In the genomic region with DNA sequence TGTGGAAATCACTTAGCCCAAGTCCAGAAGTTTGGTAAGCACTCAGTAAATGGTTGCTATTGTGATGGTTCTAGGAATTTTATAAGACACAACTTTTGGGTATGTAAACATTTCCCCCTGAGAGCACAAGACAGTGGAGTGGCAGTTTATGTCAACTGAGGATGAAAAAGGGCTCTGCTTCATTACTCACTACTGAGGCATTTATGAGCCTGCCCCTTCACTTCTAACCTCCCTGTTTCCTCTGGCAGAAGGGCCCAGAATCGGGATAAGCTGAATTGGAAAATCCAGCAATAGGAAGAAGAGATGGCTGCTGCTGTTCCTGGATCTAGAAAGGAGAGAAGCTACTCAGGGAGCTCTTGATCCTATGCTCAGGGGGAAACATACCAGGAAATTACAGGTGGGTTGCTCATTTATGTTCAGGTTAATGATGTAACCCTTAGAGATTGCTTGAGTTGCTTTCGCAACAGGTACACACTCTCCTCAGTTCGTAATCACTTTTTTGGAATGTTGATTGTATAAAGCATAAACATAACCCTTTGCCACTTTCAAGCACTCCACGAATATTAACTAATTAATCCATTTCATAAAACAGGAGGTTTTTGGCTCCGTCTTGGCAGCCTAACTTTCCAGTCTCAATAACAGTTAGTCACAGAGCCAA, we compare ENCODE assay signal across 13 cellular contexts. TPM values are rescaled to one million over a fixed set of nuclear protein-coding genes. Genes with fewer than 3 reads are reported as not detected.
DNase-seq lines count a peak whose midpoint lies in the region; ATAC-seq, FAIRE-seq and TF ChIP-seq lines count a peak whose summit lies in the region.
"Had no signal": no experiment of that assay in that cellular context is flagged by ENCODE, and none has a peak within 500 bp of the region (broad histone marks: within the 10 kb centered on the region; RNA-seq: fewer than 3 reads in every experiment).

No MANE protein-coding gene starts in this region.

- BruUV-seq in K562 (replicated peaks; lab: Mats Ljungman, UMichigan): no TSS peak

- DNase-seq in LoVo (ENCODE audit: low spot score) (peak; percentile 19), K562 (ENCODE audit: extremely low read depth in 1 of 4, low spot score in 3 of 4) (no peak), kidney glomerular epithelial cell (lab: John Stamatoyannopoulos, UW) (peak; percentile 64), upper lobe of right lung (no peak), NCI-H2107 (lab: John Stamatoyannopoulos, UW) (no peak), brain microvascular endothelial cell (no peak)
- DNase-seq: CD8-positive, alpha-beta T cell; NCI-H1048; NCI-H146; SHP77 treated with DMSO at 0.1 percent for 48 hours had no signal

- CTCF ChIA-PET in K562 (lab: Yijun Ruan, JAX; ENCODE audit: low intra/inter-chr PET ratio): no interaction called here

- in situ Hi-C loops in K562 (cut with MboI): no loop called here
- in situ Hi-C loops in brain microvascular endothelial cell (cut with HindIII; ENCODE audit: low pct_ligation_motif_present, low sequenced_read_pairs): no loop called here

- H3K9me3 ChIP-seq in K562 (replicated peaks; ENCODE audit: control insufficient read depth, insufficient read depth, low read depth, low read length): no peaks in the 10 kb centered on the region
- no peaks in the 10 kb centered on the region for H3K9me3 ChIP-seq in upper lobe of right lung
- H3K9me3 ChIP-seq: HAP-1 had no signal

- no peak for ATAC-seq in K562
- peak; percentile 71 for ATAC-seq in upper lobe of right lung
- ATAC-seq in HG02852 (IDR thresholded peaks at IDR 0.05; ENCODE audit: unreplicated experiment): no peak
- ATAC-seq: CD8-positive, alpha-beta T cell had no signal

- no peaks in the 10 kb centered on the region for H4K20me1 ChIP-seq in K562 (replicated peaks; ENCODE audit: control insufficient read depth, insufficient read depth, low read length)

- H3K9ac ChIP-seq in K562 (ENCODE audit: insufficient read depth in 1 of 2, low read depth in 2 of 2, low read length in 2 of 2): no peak overlapping the region

- POLR2A ChIA-PET in K562 (lab: Yijun Ruan, JAX): interaction anchor here (1.4 kb wide), 1 partner anchor 38 kb away, joined by 3 read pairs; no protein-coding TSS in a partner anchor

- FAIRE-seq in K562 (lab: Jason Lieb, UNC): no peak

- H3K36me3 ChIP-seq in K562 (ENCODE audit: control insufficient read depth, insufficient read depth, low read length) (no peaks in the 10 kb centered on the region), upper lobe of right lung (no peaks in the 10 kb centered on the region), brain microvascular endothelial cell (replicated peaks) (no peaks in the 10 kb centered on the region)
- H3K36me3 ChIP-seq: HAP-1 had no signal

- intact Hi-C loops in K562 (cut with micrococcal nuclease): no loop called here
- intact Hi-C loops in upper lobe of right lung (cut with DNase I): no loop called here

- no peak overlapping the region for H3K4me3 ChIP-seq in K562
- H3K4me3 ChIP-seq in upper lobe of right lung: no peak overlapping the region
- no peak overlapping the region for H3K4me3 ChIP-seq in brain microvascular endothelial cell (ENCODE audit: low read depth, low read length)
- H3K4me3 ChIP-seq: HAP-1 had no signal

- H3K27ac ChIP-seq in K562 (ENCODE audit: extremely low read depth, low read depth, low read length) (no peak overlapping the region), upper lobe of right lung (no peak overlapping the region), brain microvascular endothelial cell (no peak overlapping the region)

- H2AFZ ChIP-seq in K562 (ENCODE audit: low read depth, low read length): no peak overlapping the region

- no peak for TF ChIP-seq EP300 in K562 (IDR thresholded peaks at IDR 0.05; ENCODE audit: low read length)

- no peak overlapping the region for H3K4me2 ChIP-seq in K562 (ENCODE audit: insufficient read depth, low read length)

- 7% methylated on average over 5 of the region's 5 CpGs for WGBS in K562 (ENCODE audit: insufficient coverage, low coverage, missing lambda C conversion rate)

- no peaks in the 10 kb centered on the region for H3K79me2 ChIP-seq in K562 (ENCODE audit: control insufficient read depth, insufficient read depth, low read length)

- peaks cover 0 to 5% of the 10 kb centered on the region in 2 experiments; a peak in 2 of 5 replicates for H3K27me3 ChIP-seq in K562 (ENCODE audit: control insufficient read depth in 2 of 2, insufficient read depth in 2 of 2, low read length in 2 of 2)
- H3K27me3 ChIP-seq in upper lobe of right lung: peaks cover 5% of the 10 kb centered on the region
- H3K27me3 ChIP-seq in brain microvascular endothelial cell (replicated peaks): no peaks in the 10 kb centered on the region

- no peak for TF ChIP-seq CTCF in K562 (IDR thresholded peaks at IDR 0.05 in 2 of 3, conservative IDR thresholded peaks at IDR 0.05 in 1 of 3; ENCODE audit: insufficient read depth in 2 of 3, low read depth in 1 of 3, low read length in 3 of 3)
- TF ChIP-seq CTCF in upper lobe of right lung (IDR thresholded peaks at IDR 0.05): no peak
- no peak for TF ChIP-seq CTCF in brain microvascular endothelial cell (IDR thresholded peaks at IDR 0.05; ENCODE audit: low read depth, low read length, missing control alignments)

- H3K9me1 ChIP-seq in K562 (ENCODE audit: control insufficient read depth, insufficient read depth, low read length): no peaks in the 10 kb centered on the region

- H3K4me1 ChIP-seq in K562 (replicated peaks in 1 of 2; ENCODE audit: control insufficient read depth in 2 of 2, insufficient read depth in 2 of 2, low read length in 2 of 2): no peaks in the 10 kb centered on the region
- no peaks in the 10 kb centered on the region for H3K4me1 ChIP-seq in upper lobe of right lung
- H3K4me1 ChIP-seq: HAP-1 had no signal

- TF ChIP-seq POLR2A in K562 (conservative IDR thresholded peaks at IDR 0.05): no peak

- TF ChIP-seq RAD21 in K562 (CRISPR knock-in tag; conservative IDR thresholded peaks at IDR 0.05 in 1 of 2, IDR thresholded peaks at IDR 0.05 in 1 of 2): no peak

TF ChIP-seq in K562, 482 proteins besides CTCF, POLR2A, EP300 and RAD21:
- TF ChIP-seq ZNF436 (CRISPR knock-in tag; IDR thresholded peaks at IDR 0.05): no peak
- no peak for TF ChIP-seq ETV5 (CRISPR knock-in tag; IDR thresholded peaks at IDR 0.05; ENCODE audit: low read depth)
- TF ChIP-seq CEBPB (tag; IDR thresholded peaks at IDR 0.05): peak; percentile 23; the same call in 1 of the 2 replicates
- 0 out of 2 replicates have a peak, but pooled peaks have one; percentile 25 for TF ChIP-seq TGIF2 (CRISPR knock-in tag; IDR thresholded peaks at IDR 0.05)

RNA-seq across cellular contexts. Expression of a gene that starts 46.3 kb away (rescaled TPM):
- total RNA-seq in K562 (2011; cell fraction: chromatin; rRNA removed; ENCODE audit: low replicate concordance): not detected in 2 replicates
- not detected in 2 replicates for total RNA-seq in K562 (2011; cell fraction: nucleolus; rRNA removed)
- total RNA-seq in K562 (2011; cell fraction: nucleoplasm; rRNA removed): not detected in 2 replicates
- total RNA-seq in K562 (2014; rRNA removed): not detected in 2 replicates
- total RNA-seq in K562 (2014; rRNA removed; fragmentation: Illumina TruSeq; extraction: Trizol): not detected in 2 replicates
- 0.15 TPM in 1 of 2 replicates, not detected in the other for total RNA-seq in K562 (2015; rRNA removed; fragmentation: Illumina TruSeq; extraction: Trizol)
- not detected in 2 replicates for total RNA-seq in K562 (2021)
- polyA plus RNA-seq in K562 (2011; rRNA removed): not detected in 2 replicates
- polyA plus RNA-seq in K562 (2011; cell fraction: cytosol; rRNA removed): not detected in 2 replicates
- not detected in 2 replicates for polyA plus RNA-seq in K562 (2011; cell fraction: nucleus; rRNA removed)
- 0.21 and 0.26 TPM in 2 replicates for polyA plus RNA-seq in K562 (2012)
- polyA plus RNA-seq in K562 (2014; fragmentation: Illumina TruSeq; extraction: Trizol): not detected in 2 replicates
- under 1 TPM in 1 of 2 experiments, not detected in 1; 0.03 TPM for polyA plus RNA-seq in K562 (2014; fragmentation: Nextera tagmentation; extraction: Ambion mirVana)
- not detected in 2 replicates for polyA plus RNA-seq in K562 (2014; rRNA removed)
- not detected in 2 replicates for polyA minus RNA-seq in K562 (2011; rRNA and poly(A)+ RNA removed)
- not detected in 2 replicates for polyA minus RNA-seq in K562 (2011; cell fraction: cytosol; rRNA and poly(A)+ RNA removed)
- not detected in 2 replicates for polyA minus RNA-seq in K562 (2011; cell fraction: nucleus; rRNA and poly(A)+ RNA removed)
- 1.5 TPM for total RNA-seq in upper lobe of right lung
- total RNA-seq: CD8-positive, alpha-beta T cell; HT-29 had no signal

Comparison
In these comparisons a context has a peak if more than half of its experiments do, and no peak if none do; other contexts are left out.
1. DNase-seq: peak in LoVo (single experiment) and kidney glomerular epithelial cell (single experiment); none in K562 (0 of 4), upper lobe of right lung (single experiment), NCI-H2107 (single experiment) and brain microvascular endothelial cell (single experiment).